In the genomic region with DNA sequence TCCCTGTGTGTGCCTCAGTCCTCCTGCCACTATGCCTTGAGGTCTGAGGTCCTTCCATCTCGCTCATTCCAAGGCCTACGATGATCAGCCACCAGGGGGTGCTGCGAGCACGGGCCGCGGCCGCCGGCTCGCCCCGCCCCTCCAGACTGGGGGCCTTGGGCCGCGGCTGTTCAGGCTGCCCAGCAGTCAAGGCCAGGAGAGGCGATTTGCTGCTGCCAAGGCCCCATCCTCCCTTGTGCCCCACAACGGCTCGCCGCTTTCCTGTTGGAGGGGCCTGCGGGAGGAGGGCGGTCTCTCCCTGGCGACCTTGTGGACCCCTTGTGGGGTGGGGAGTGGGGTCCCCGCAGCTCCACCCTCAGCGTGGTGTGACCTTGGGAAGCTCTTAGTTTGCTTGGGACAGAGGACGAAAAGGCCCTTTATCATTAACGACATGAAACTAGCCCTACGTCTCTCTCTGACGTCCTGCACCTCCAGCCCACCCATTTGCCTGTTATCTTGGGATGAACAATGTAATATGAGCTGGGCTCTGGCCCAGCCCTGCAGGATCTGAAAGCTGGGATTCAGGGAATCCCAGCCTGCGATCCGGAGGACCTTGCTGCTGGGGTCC, we compare ENCODE assay signal across 9 cellular contexts. TPM values are rescaled to one million over a fixed set of nuclear protein-coding genes. Genes with fewer than 3 reads are reported as not detected.
DNase-seq lines count a peak whose midpoint lies in the region; ATAC-seq, FAIRE-seq and TF ChIP-seq lines count a peak whose summit lies in the region.
"Had no signal": no experiment of that assay in that cellular context is flagged by ENCODE, and none has a peak within 500 bp of the region (broad histone marks: within the 10 kb centered on the region; RNA-seq: fewer than 3 reads in every experiment).

No MANE protein-coding gene starts in this region.

- TF ChIP-seq CTCF in D721Med (IDR thresholded peaks at IDR 0.05; ENCODE audit: insufficient read depth, missing control alignments) (peak; percentile 82), OCI-LY3 (IDR thresholded peaks at IDR 0.05; ENCODE audit: low read depth, low read length) (peak; percentile 91)

- H3K27ac ChIP-seq in OCI-LY3 (ENCODE audit: low read length) (no peak overlapping the region), muscle layer of colon (ENCODE audit: low read depth, low read length) (no peak overlapping the region)

- H3K4me1 ChIP-seq in OCI-LY3 (ENCODE audit: low read length) (peaks cover 4% of the 10 kb centered on the region; the same call in 1 of the 2 replicates), muscle layer of colon (ENCODE audit: insufficient read depth, low read length) (peaks cover 13% of the 10 kb centered on the region)

- H3K4me3 ChIP-seq in OCI-LY3 (ENCODE audit: low read length), result peak overlapping the region; percentile 73
- peak overlapping the region; percentile 48 to 66 for H3K4me3 ChIP-seq in muscle layer of colon (ENCODE audit: low read depth in 1 of 2, low read length in 2 of 2)

- H3K79me2 ChIP-seq in OCI-LY3 (ENCODE audit: low read length), result no peaks in the 10 kb centered on the region

- no peaks in the 10 kb centered on the region for H4K20me1 ChIP-seq in OCI-LY3 (ENCODE audit: insufficient read depth, low read length)

- FAIRE-seq in D721Med (lab: Jason Lieb, UNC), result no peak

- H3K27me3 ChIP-seq in OCI-LY3 (ENCODE audit: low read depth, low read length) (no peaks in the 10 kb centered on the region), muscle layer of colon (ENCODE audit: control insufficient read depth in 1 of 2, insufficient read depth in 2 of 2, low read length in 2 of 2) (peaks cover 0 to 23% of the 10 kb centered on the region in 2 donors)

- H3K9ac ChIP-seq in OCI-LY3 (ENCODE audit: low read length), result peak overlapping the region; percentile 54; the same call in 1 of the 2 replicates
- no peak overlapping the region for H3K9ac ChIP-seq in muscle layer of colon (ENCODE audit: low read length)

- peak overlapping the region; percentile 84 for H3K4me2 ChIP-seq in OCI-LY3 (ENCODE audit: low read length)

- DNase-seq in D721Med (ENCODE audit: insufficient read length, low spot score) (peak; percentile 69), HK-2 (ENCODE audit: unreplicated experiment) (peak; percentile 86), activated T-cell treated with anti-CD3 and anti-CD28 coated beads for 4 hours (peak; percentile 85)
- peak; percentile 65 to 71 for DNase-seq in stimulated activated CD8-positive, alpha-beta memory T cell treated with anti-CD3 and anti-CD28 coated beads, Interleukin-4, amount 100 ng/mL, for 1 hour (ENCODE audit: low read depth in 2 of 2, low spot score in 1 of 2)

- H2AFZ ChIP-seq in OCI-LY3 (ENCODE audit: low read depth, low read length), result peak overlapping the region; percentile 58; the same call in 1 of the 2 replicates

- ATAC-seq in esophagus mucosa (peak; percentile 78), HG03521 (IDR thresholded peaks at IDR 0.05; ENCODE audit: unreplicated experiment) (no peak)

- H3K9me3 ChIP-seq in OCI-LY3 (ENCODE audit: insufficient read depth, low read length) (no peaks in the 10 kb centered on the region), muscle layer of colon (ENCODE audit: low read length) (no peaks in the 10 kb centered on the region)

- H3K36me3 ChIP-seq in OCI-LY3 (replicated peaks; ENCODE audit: low read depth, low read length), result no peaks in the 10 kb centered on the region
- no peaks in the 10 kb centered on the region for H3K36me3 ChIP-seq in muscle layer of colon (ENCODE audit: insufficient read depth, low read length)

RNA-seq across cellular contexts. Expression of a gene that starts 5.4 kb away (rescaled TPM):
- 0.32 TPM for total RNA-seq in esophagus mucosa
- total RNA-seq: dermis microvascular lymphatic vessel endothelial cell had no signal

RNA-seq across cellular contexts. Expression of a gene that starts 10.1 kb away (rescaled TPM):
- 21.7 TPM for total RNA-seq in esophagus mucosa

RNA-seq across cellular contexts. Expression of a gene that starts 26.3 kb away (rescaled TPM):
- 14.2 TPM for total RNA-seq in esophagus mucosa

RNA-seq across cellular contexts. Expression of a gene that starts 31.4 kb away (rescaled TPM):
- 358 TPM for total RNA-seq in esophagus mucosa
